ENCODE assay signal across 18 cellular contexts in genomic region chr12:69509308-69509736, GRCh38. TPM values are rescaled to one million over a fixed set of nuclear protein-coding genes. Genes with fewer than 3 reads are reported as not detected.
DNase-seq lines count a peak whose midpoint lies in the region; ATAC-seq, FAIRE-seq and TF ChIP-seq lines count a peak whose summit lies in the region.
"Had no signal": no experiment of that assay in that cellular context is flagged by ENCODE, and none has a peak within 500 bp of the region (broad histone marks: within the 10 kb centered on the region; RNA-seq: fewer than 3 reads in every experiment).

No MANE protein-coding gene starts in this region.

- ATAC-seq in A549 (peak in 1 of 2 experiments; percentile 24; a peak in 1 of 6 replicates), SK-N-SH treated with all-trans-retinoic acid at 6 μM for 48 hours (peak; percentile 78), foreskin keratinocyte (peak; percentile 43), GM19395 (IDR thresholded peaks at IDR 0.05; ENCODE audit: unreplicated experiment) (no peak), body of pancreas (no peak)

- H3K4me1 ChIP-seq in A549, result peaks cover 70% of the 10 kb centered on the region
- H3K4me1 ChIP-seq in foreskin keratinocyte, result peaks cover 17% of the 10 kb centered on the region
- peaks cover 41% of the 10 kb centered on the region for H3K4me1 ChIP-seq in body of pancreas
- H3K4me1 ChIP-seq in testis, result peaks cover 53% of the 10 kb centered on the region
- H3K4me1 ChIP-seq: parathyroid adenoma had no signal

- H3K27me3 ChIP-seq in foreskin keratinocyte, result no peaks in the 10 kb centered on the region
- H3K27me3 ChIP-seq in body of pancreas, result no peaks in the 10 kb centered on the region
- H3K27me3 ChIP-seq in testis, result no peaks in the 10 kb centered on the region
- H3K27me3 ChIP-seq: BLaER1 treated with 17β-estradiol and CSF1 and Interleukin-3, amounts not matched to agents 10 nM and 100 nM; dorsolateral prefrontal cortex had no signal

- H3K4me3 ChIP-seq in A549 (no peak overlapping the region), body of pancreas (no peak overlapping the region), testis (no peak overlapping the region)
- H3K4me3 ChIP-seq: BLaER1 treated with 17β-estradiol and CSF1 and Interleukin-3, amounts not matched to agents 10 nM and 100 nM; thoracic aorta had no signal

- no peak for TF ChIP-seq POLR2A in A549 (IDR thresholded peaks at IDR 0.05; ENCODE audit: low read length)
- no peak for TF ChIP-seq POLR2A in body of pancreas (IDR thresholded peaks at IDR 0.05)
- no peak for TF ChIP-seq POLR2A in testis (IDR thresholded peaks at IDR 0.05)

- no peaks in the 10 kb centered on the region for H3K36me3 ChIP-seq in body of pancreas (replicated peaks in 1 of 2; ENCODE audit: insufficient read depth in 1 of 2, low read depth in 2 of 2)
- no peaks in the 10 kb centered on the region for H3K36me3 ChIP-seq in testis (ENCODE audit: low read depth, missing control alignments)
- H3K36me3 ChIP-seq: thoracic aorta had no signal

- peak overlapping the region; percentile 15; the same call in 1 of the 3 replicates for H3K4me2 ChIP-seq in A549
- H3K4me2 ChIP-seq: BLaER1 treated with 17β-estradiol and CSF1 and Interleukin-3, amounts not matched to agents 10 nM and 100 nM had no signal

- TF ChIP-seq RAD21 in A549 (conservative IDR thresholded peaks at IDR 0.05 in 1 of 2, IDR thresholded peaks at IDR 0.05 in 1 of 2), result no peak

- intact Hi-C loops in body of pancreas (cut with DNase I), result no loop called here
- intact Hi-C loops in testis (cut with DNase I; ENCODE audit: low total_unique reads), result no loop called here

- no peak for TF ChIP-seq EP300 in A549 (IDR thresholded peaks at IDR 0.05)

- 88% methylated on average over 1 of the region's 1 CpG for WGBS in A549 (ENCODE audit: missing lambda C conversion rate)
- WGBS in body of pancreas, 2 donors, result 97% methylated on average over 1 of the region's 1 CpG
- 91 to 97% methylated on average over 1 of the region's 1 CpG for WGBS in testis, 2 donors

- H3K27ac ChIP-seq in A549, result no peak overlapping the region
- no peak overlapping the region for H3K27ac ChIP-seq in foreskin keratinocyte
- H3K27ac ChIP-seq in body of pancreas, result no peak overlapping the region
- no peak overlapping the region for H3K27ac ChIP-seq in testis
- H3K27ac ChIP-seq: BLaER1 treated with 17β-estradiol and CSF1 and Interleukin-3, amounts not matched to agents 10 nM and 100 nM; parathyroid adenoma; RWPE1; thoracic aorta had no signal

- TF ChIP-seq CTCF in A549 (IDR thresholded peaks at IDR 0.05) (no peak), foreskin keratinocyte (conservative IDR thresholded peaks at IDR 0.05) (no peak), body of pancreas (IDR thresholded peaks at IDR 0.05) (no peak), testis (IDR thresholded peaks at IDR 0.05) (no peak)

- H3K9me3 ChIP-seq in A549, result no peaks in the 10 kb centered on the region
- H3K9me3 ChIP-seq in body of pancreas, result no peaks in the 10 kb centered on the region
- no peaks in the 10 kb centered on the region for H3K9me3 ChIP-seq in testis
- H3K9me3 ChIP-seq: thoracic aorta had no signal

- no peak for FAIRE-seq in A549 (lab: Jason Lieb, UNC)
- FAIRE-seq: frontal cortex had no signal

- POLR2A ChIA-PET in A549 (lab: Yijun Ruan, JAX), result interaction anchor here (0.6 kb wide), 1 partner anchor 30 kb away, joined by 3 read pairs; no protein-coding TSS in a partner anchor

- CTCF ChIA-PET in A549 (lab: Yijun Ruan, JAX), result interaction anchor here (1.5 kb wide), 1 partner anchor 61 kb away, joined by 4 read pairs; no protein-coding TSS in a partner anchor

- no peak for DNase-seq in A549 (ENCODE audit: low read depth in 1 of 2, low spot score in 1 of 2)
- DNase-seq in GM03348 (ENCODE audit: low spot score), result peak; percentile 59
- no peak for DNase-seq in foreskin keratinocyte
- no peak for DNase-seq in COLO668 (lab: John Stamatoyannopoulos, UW; ENCODE audit: unreplicated experiment)
- no peak for DNase-seq in body of pancreas
- no peak for DNase-seq in testis
- DNase-seq: activated CD4-positive, alpha-beta T cell treated with anti-CD3 and anti-CD28 coated beads, Interleukin-2, amount 50 U/mL, for 1 hour; dorsolateral prefrontal cortex; midbrain; NCI-H1694; NCI-H748 treated with DMSO at 0.1 percent for 48 hours had no signal

TF ChIP-seq in A549, 52 proteins besides CTCF, POLR2A, EP300 and RAD21 (continues in another document):
- TF ChIP-seq MAX (IDR thresholded peaks at IDR 0.05) (no peak), GATA3 (IDR thresholded peaks at IDR 0.05; ENCODE audit: borderline replicate concordance) (no peak), HEYL (CRISPR knock-in tag; IDR thresholded peaks at IDR 0.05) (no peak), FOXS1 (CRISPR knock-in tag; IDR thresholded peaks at IDR 0.05) (no peak), CBX2 (IDR thresholded peaks at IDR 0.05; ENCODE audit: borderline replicate concordance, low read depth) (no peak), ATOH8 (CRISPR knock-in tag; IDR thresholded peaks at IDR 0.05; ENCODE audit: low read depth) (no peak), USF2 (IDR thresholded peaks at IDR 0.05) (no peak), CHD4 (IDR thresholded peaks at IDR 0.05; ENCODE audit: borderline replicate concordance) (no peak), PHF8 (IDR thresholded peaks at IDR 0.05; ENCODE audit: borderline replicate concordance, low read depth) (no peak)

TF ChIP-seq in SK-N-SH treated with all-trans-retinoic acid at 6 μM for 48 hours, 23 proteins besides CTCF, POLR2A, EP300 and RAD21 (continues in another document):
- TF ChIP-seq TSHZ2 (CRISPR knock-in tag; IDR thresholded peaks at IDR 0.05) (no peak), PPARA (CRISPR knock-in tag; IDR thresholded peaks at IDR 0.05; ENCODE audit: borderline replicate concordance) (no peak), ZNF8 (CRISPR knock-in tag; IDR thresholded peaks at IDR 0.05) (no peak), OSR1 (CRISPR knock-in tag; IDR thresholded peaks at IDR 0.05) (no peak), ZFP3 (CRISPR knock-in tag; IDR thresholded peaks at IDR 0.05) (no peak), ZNF565 (CRISPR knock-in tag; conservative IDR thresholded peaks at IDR 0.05; ENCODE audit: low read depth) (no peak), ZC3H10 (CRISPR knock-in tag; IDR thresholded peaks at IDR 0.05) (no peak), ARNTL (CRISPR knock-in tag; IDR thresholded peaks at IDR 0.05; ENCODE audit: borderline replicate concordance, low read depth) (no peak), POU6F1 (CRISPR knock-in tag; IDR thresholded peaks at IDR 0.05; ENCODE audit: borderline replicate concordance, low read depth) (no peak), GLIS3 (CRISPR knock-in tag; IDR thresholded peaks at IDR 0.05) (no peak), TOX (CRISPR knock-in tag; IDR thresholded peaks at IDR 0.05; ENCODE audit: borderline replicate concordance) (no peak)

RNA-seq across cellular contexts. Expression of gene FRS2, which starts 39.1 kb away (rescaled TPM):
- polyA plus RNA-seq in A549 (2011; rRNA removed), result 23.5 and 28.6 TPM in 2 replicates
- 5.4 and 5.8 TPM in 2 replicates for polyA plus RNA-seq in A549 (2012; cell fraction: cytosol; rRNA removed)
- polyA plus RNA-seq in A549 (2012; cell fraction: nucleus; rRNA removed), result 4.6 and 6.9 TPM in 2 replicates
- polyA plus RNA-seq in A549 (2017; fragmentation: RNase III; extraction: RNeasy Plus Mini Kit Qiagen cat#74134 plus additional on column Dnase treatment), result 13.3 to 14.9 TPM (median 14.1 TPM) in 3 replicates
- polyA minus RNA-seq in A549 (2011; rRNA and poly(A)+ RNA removed), result 23.8 and 26.8 TPM in 2 replicates
- 25.3 and 28.5 TPM in 2 replicates for total RNA-seq in foreskin keratinocyte
- polyA plus RNA-seq in foreskin keratinocyte, result 2.7 and 3.2 TPM in 2 replicates
- 10 to 100 TPM in 1 of 2 donors, 1 to 10 TPM in 1; 4.9 to 14.3 TPM for total RNA-seq in body of pancreas
- 10 to 100 TPM; 38.3 to 47.8 TPM for total RNA-seq in testis
- 21.6 TPM for polyA plus RNA-seq in testis (ENCODE audit: insufficient read depth, low read depth, low replicate concordance)

Comparison
In these comparisons a context has a peak if more than half of its experiments do, and no peak if none do; other contexts are left out.
1. ATAC-seq: peak in SK-N-SH treated with all-trans-retinoic acid at 6 μM for 48 hours (single experiment) and foreskin keratinocyte (single experiment); none in GM19395 (single experiment) and body of pancreas (single experiment).